In genomic region chr6:84560431-84561375, GRCh38 we compare ENCODE assay signal across 15 cellular contexts.
DNase-seq lines count a peak whose midpoint lies in the region; TF ChIP-seq lines count a peak whose summit lies in the region.
"Had no signal": no experiment of that assay in that cellular context is flagged by ENCODE, and none has a peak within 500 bp of the region (broad histone marks: within the 10 kb centered on the region; RNA-seq: fewer than 3 reads in every experiment).

No MANE protein-coding gene starts in this region.

- H3K4ac ChIP-seq in mesendoderm (ENCODE audit: low read depth, low read length): no peak overlapping the region

- no peak overlapping the region for H3K4me3 ChIP-seq in BE2C (ENCODE audit: low read depth, low read length)
- H3K4me3 ChIP-seq in mesendoderm (ENCODE audit: low read length): no peak overlapping the region
- H3K4me3 ChIP-seq: GM23338 had no signal

- DNase-seq in BE2C: peak; percentile 14
- peak; percentile 37 for DNase-seq in HK-2 (ENCODE audit: unreplicated experiment)
- peak; percentile 86 for DNase-seq in kidney glomerular epithelial cell (lab: John Stamatoyannopoulos, UW)
- peak; percentile 57 for DNase-seq in mesendoderm
- DNase-seq in SIG-M5 treated with dmso at 0.1 percent for 504 hours (lab: John Stamatoyannopoulos, UW; ENCODE audit: unreplicated experiment): no peak
- DNase-seq in stimulated activated CD4-positive, alpha-beta T cell treated with anti-CD3 and anti-CD28 coated beads, Interleukin-1b, Interleukin-23, amount 100 ng/mL, for 48 hours: no peak
- DNase-seq in activated CD4-positive, CD25-positive, alpha-beta regulatory T cell treated with anti-CD3 and anti-CD28 coated beads, Interleukin-2, amount 50 U/mL, for 72 hours: no peak
- DNase-seq: C1 segment of cervical spinal cord; CD4-positive, CD25-positive, alpha-beta regulatory T cell; CD8-positive, alpha-beta memory T cell; COR-L47; DMS79 treated with DMSO at 0.1 percent for 48 hours; GF-D8; HFFc6 had no signal

- H2BK5ac ChIP-seq in mesendoderm (ENCODE audit: low read length): no peak overlapping the region

- H4K8ac ChIP-seq in mesendoderm (ENCODE audit: low read depth, low read length): no peak overlapping the region

- H3K4me2 ChIP-seq in mesendoderm (ENCODE audit: low read length): no peak overlapping the region
- H3K4me2 ChIP-seq: GM23338 had no signal

- H3K36me3 ChIP-seq in BE2C (no peaks in the 10 kb centered on the region), mesendoderm (ENCODE audit: control insufficient read depth, insufficient read depth, low read length) (no peaks in the 10 kb centered on the region)

- H3K9me3 ChIP-seq in BE2C: no peaks in the 10 kb centered on the region

- H2BK120ac ChIP-seq in mesendoderm (ENCODE audit: low read depth, low read length): no peak overlapping the region

- H3K18ac ChIP-seq in mesendoderm (ENCODE audit: low read length): no peak overlapping the region

- WGBS in mesendoderm (ENCODE audit: extremely low coverage, insufficient coverage, low lambda C conversion rate): no CpG with 5 or more reads among the region's 9 CpGs

- H3K56ac ChIP-seq in mesendoderm (ENCODE audit: low read length): no peak overlapping the region

- peaks cover 5% of the 10 kb centered on the region; the same call in 1 of the 2 replicates for H3K4me1 ChIP-seq in BE2C
- H3K4me1 ChIP-seq in mesendoderm (ENCODE audit: control insufficient read depth, low read depth, low read length): peaks cover 2% of the 10 kb centered on the region

- no peak for TF ChIP-seq CTCF in BE2C (IDR thresholded peaks at IDR 0.05; ENCODE audit: low read depth, low read length)

- H3K9ac ChIP-seq in mesendoderm (ENCODE audit: low read length): no peak overlapping the region

- H2BK15ac ChIP-seq in mesendoderm (replicated peaks; ENCODE audit: low read depth): no peak overlapping the region

- no peak overlapping the region for H3K23ac ChIP-seq in mesendoderm (ENCODE audit: low read length)

- no peaks in the 10 kb centered on the region for H3K79me2 ChIP-seq in mesendoderm (ENCODE audit: control insufficient read depth, insufficient read depth, low read length)

- H3K27ac ChIP-seq in mesendoderm (ENCODE audit: low read depth, low read length): no peak overlapping the region

- H2AK5ac ChIP-seq in mesendoderm (ENCODE audit: low read length): no peak overlapping the region

- H3K27me3 ChIP-seq in BE2C (no peaks in the 10 kb centered on the region), mesendoderm (ENCODE audit: insufficient read depth, low read length, poor library complexity) (no peaks in the 10 kb centered on the region)

- H3K79me1 ChIP-seq in mesendoderm (ENCODE audit: low read length): no peaks in the 10 kb centered on the region

- no peak overlapping the region for H4K5ac ChIP-seq in mesendoderm (ENCODE audit: low read length)

Comparison
In these comparisons a context has a peak if more than half of its experiments do, and no peak if none do; other contexts are left out.
1. DNase-seq: peak in BE2C (single experiment), HK-2 (single experiment), kidney glomerular epithelial cell (single experiment) and mesendoderm (single experiment); none in SIG-M5 treated with dmso at 0.1 percent for 504 hours (single experiment), stimulated activated CD4-positive, alpha-beta T cell treated with anti-CD3 and anti-CD28 coated beads, Interleukin-1b, Interleukin-23, amount 100 ng/mL, for 48 hours (single experiment) and activated CD4-positive, CD25-positive, alpha-beta regulatory T cell treated with anti-CD3 and anti-CD28 coated beads, Interleukin-2, amount 50 U/mL, for 72 hours (single experiment).